Comparison of ENCODE assay signal across 24 cellular contexts in genomic region chr4:172153694-172154093, GRCh38.
DNase-seq lines count a peak whose midpoint lies in the region; ATAC-seq, FAIRE-seq and TF ChIP-seq lines count a peak whose summit lies in the region.
"Had no signal": no experiment of that assay in that cellular context is flagged by ENCODE, and none has a peak within 500 bp of the region (broad histone marks: within the 10 kb centered on the region; RNA-seq: fewer than 3 reads in every experiment).

No MANE protein-coding gene starts in this region.

- TF ChIP-seq EP300 in HepG2 (IDR thresholded peaks at IDR 0.05; ENCODE audit: low read depth in 2 of 2, low read length in 2 of 2): no peak
- no peak for TF ChIP-seq EP300 in HepG2 (CRISPR knock-in tag; IDR thresholded peaks at IDR 0.05; ENCODE audit: borderline replicate concordance)

- H4K20me1 ChIP-seq in HepG2 (ENCODE audit: insufficient read depth, low read length): no peaks in the 10 kb centered on the region

- H3K4me2 ChIP-seq in neuronal stem cell (ENCODE audit: insufficient read depth, low read length, poor library complexity, severe bottlenecking): no peak overlapping the region
- no peak overlapping the region for H3K4me2 ChIP-seq in HepG2 (ENCODE audit: low read depth, low read length)

- no peak for TF ChIP-seq POLR2A in HepG2 (IDR thresholded peaks at IDR 0.05; ENCODE audit: insufficient read depth in 1 of 2, low read depth in 2 of 2, low read length in 2 of 2)

- H3K4me1 ChIP-seq in neuronal stem cell (ENCODE audit: control insufficient read depth in 2 of 2, insufficient read depth in 1 of 2, low read depth in 1 of 2, low read length in 2 of 2) (peaks cover 0 to 4% of the 10 kb centered on the region in 2 donors), ascending aorta (no peaks in the 10 kb centered on the region), HepG2 (ENCODE audit: insufficient read depth, low read length) (no peaks in the 10 kb centered on the region)
- H3K4me1 ChIP-seq: Caco-2 had no signal

- TF ChIP-seq CTCF in ascending aorta (IDR thresholded peaks at IDR 0.05): no peak
- no peak for TF ChIP-seq CTCF in GM13977 (IDR thresholded peaks at IDR 0.05; ENCODE audit: extremely low read depth, insufficient read depth, missing control alignments)
- no peak for TF ChIP-seq CTCF in HepG2 (CRISPR knock-in tag; IDR thresholded peaks at IDR 0.05)

- no peak overlapping the region for H3K9ac ChIP-seq in neuronal stem cell (ENCODE audit: low read depth, low read length, poor library complexity)
- H3K9ac ChIP-seq in HepG2 (ENCODE audit: insufficient read depth, low read depth, low read length): no peak overlapping the region
- H3K9ac ChIP-seq: GM23248 had no signal

- H2BK12ac ChIP-seq in neuronal stem cell (ENCODE audit: low read length): no peak overlapping the region

- DNase-seq in NCI-H69 (lab: John Stamatoyannopoulos, UW): peak; percentile 2
- peak; percentile 22 for DNase-seq in RPMI8226
- peak; percentile 59 for DNase-seq in ecto neural progenitor cell (ENCODE audit: low spot score)
- peak; percentile 35 for DNase-seq in neuronal stem cell (ENCODE audit: low spot score)
- no peak for DNase-seq in ascending aorta (ENCODE audit: low spot score in 2 of 2)
- no peak for DNase-seq in GM13977 (ENCODE audit: low spot score)
- no peak for DNase-seq in HepG2 (ENCODE audit: low spot score)
- DNase-seq: C1 segment of cervical spinal cord; Caco-2; CD4-positive, alpha-beta memory T cell; DMS79 treated with DMSO at 0.1 percent for 48 hours; GF-D8; GM23248; NCI-H1048; NCI-H1417 treated with DMSO at 0.1 percent for 48 hours; NCI-H1694 treated with DMSO at 0.1 percent for 48 hours; NCI-H2171 treated with DMSO at 0.1 percent for 48 hours; NCI-H345; NCI-H510A treated with DMSO at 0.1 percent for 48 hours; SHP77 treated with DMSO at 0.1 percent for 48 hours had no signal

- H2BK120ac ChIP-seq in neuronal stem cell (ENCODE audit: low read depth, low read length): no peak overlapping the region

- H3K14ac ChIP-seq in neuronal stem cell (ENCODE audit: low read length): no peak overlapping the region

- H3K23ac ChIP-seq in neuronal stem cell (ENCODE audit: low read depth, low read length, poor library complexity): no peak overlapping the region

- H3K9me3 ChIP-seq in neuronal stem cell (replicated peaks in 1 of 2; ENCODE audit: control insufficient read depth in 2 of 2, insufficient read depth in 1 of 2, low read depth in 1 of 2, low read length in 2 of 2) (no peaks in the 10 kb centered on the region), ascending aorta (no peaks in the 10 kb centered on the region), HepG2 (ENCODE audit: low read length) (no peaks in the 10 kb centered on the region)
- H3K9me3 ChIP-seq: Caco-2 had no signal

- CTCF ChIA-PET in HepG2 (lab: Yijun Ruan, JAX; ENCODE audit: low intra/inter-chr PET ratio, low total read pairs): no interaction called here

- no peak overlapping the region for H3K27ac ChIP-seq in neuronal stem cell (replicated peaks; ENCODE audit: low read length)
- no peak overlapping the region for H3K27ac ChIP-seq in ascending aorta
- H3K27ac ChIP-seq in HepG2 (ENCODE audit: extremely low read length, insufficient read depth, low read length): no peak overlapping the region
- H3K27ac ChIP-seq: GM23248 had no signal

- POLR2A ChIA-PET in HepG2 (lab: Yijun Ruan, JAX): no interaction called here

- no peaks in the 10 kb centered on the region for H3K79me1 ChIP-seq in neuronal stem cell (ENCODE audit: low read depth, low read length)

- no peak for TF ChIP-seq RAD21 in HepG2 (CRISPR knock-in tag; IDR thresholded peaks at IDR 0.05)

- H4K8ac ChIP-seq in neuronal stem cell (ENCODE audit: low read depth, low read length): no peak overlapping the region

- H3K4ac ChIP-seq in neuronal stem cell (ENCODE audit: low read length): no peak overlapping the region

- no peaks in the 10 kb centered on the region for H3K79me2 ChIP-seq in HepG2 (ENCODE audit: insufficient read depth, low read length)

- no peak overlapping the region for H4K91ac ChIP-seq in neuronal stem cell (ENCODE audit: low read depth, low read length, poor library complexity)

- no peak overlapping the region for H2AK5ac ChIP-seq in neuronal stem cell (ENCODE audit: low read depth, low read length)

- no peaks in the 10 kb centered on the region for H3K27me3 ChIP-seq in neuronal stem cell (ENCODE audit: control insufficient read depth in 3 of 3, insufficient read depth in 3 of 3, low read depth in 1 of 3, low read length in 3 of 3)
- H3K27me3 ChIP-seq in ascending aorta: no peaks in the 10 kb centered on the region
- no peaks in the 10 kb centered on the region for H3K27me3 ChIP-seq in HepG2 (ENCODE audit: control insufficient read depth in 1 of 2, insufficient read depth in 2 of 2, low read length in 2 of 2)

- FAIRE-seq in HepG2 (lab: Jason Lieb, UNC): no peak
- FAIRE-seq: GM12891, GM18507 had no signal

- no CpG with 5 or more reads among the region's 4 CpGs for WGBS in neuronal stem cell (ENCODE audit: extremely low coverage in 2 of 2, insufficient read length in 2 of 2, insufficient replicate concordance in 1 of 2), 2 donors
- WGBS in HepG2 (ENCODE audit: low lambda C conversion rate): 4% methylated on average over 4 of the region's 4 CpGs

- no peak overlapping the region for H3K4me3 ChIP-seq in neuronal stem cell (ENCODE audit: low read length in 2 of 2)
- H3K4me3 ChIP-seq in ascending aorta: no peak overlapping the region
- H3K4me3 ChIP-seq in HepG2 (replicated peaks in 1 of 3; ENCODE audit: insufficient read depth in 1 of 3, low read depth in 2 of 3, low read length in 3 of 3): no peak overlapping the region
- H3K4me3 ChIP-seq: GM23248 had no signal

- no peak overlapping the region for H2AFZ ChIP-seq in neuronal stem cell (ENCODE audit: low read length)
- H2AFZ ChIP-seq in HepG2 (ENCODE audit: low read length): no peak overlapping the region
- H2AFZ ChIP-seq: GM23248 had no signal

- in situ Hi-C loops in GM13977 (cut with MboI; ENCODE audit: low pct_unique_long_range_greater_than_20kb, low sequenced_read_pairs, unreplicated experiment): no loop called here
- in situ Hi-C loops in HepG2 (cut with HindIII; ENCODE audit: extremely low pct_ligation_motif_present, low pct_unique_long_range_greater_than_20kb): no loop called here

- H2BK5ac ChIP-seq in neuronal stem cell (ENCODE audit: low read length): no peak overlapping the region

- H3K18ac ChIP-seq in neuronal stem cell (ENCODE audit: low read length): no peak overlapping the region

- intact Hi-C loops in ascending aorta (cut with DNase I) (no loop called here), HepG2 (cut with micrococcal nuclease; ENCODE audit: unreplicated experiment) (no loop called here)

- H2BK15ac ChIP-seq in neuronal stem cell (ENCODE audit: low read length): no peak overlapping the region

- no TSS peak for BruUV-seq in HepG2 (replicated peaks; lab: Mats Ljungman, UMichigan)

- ATAC-seq in HepG2: no peak
- ATAC-seq: HCT116, Panc1 had no signal

- H3K36me3 ChIP-seq in neuronal stem cell (replicated peaks in 1 of 2; ENCODE audit: control insufficient read depth in 2 of 2, insufficient read depth in 2 of 2, low read length in 2 of 2) (no peaks in the 10 kb centered on the region), ascending aorta (no peaks in the 10 kb centered on the region), HepG2 (replicated peaks in 1 of 2; ENCODE audit: control insufficient read depth in 1 of 2, insufficient read depth in 2 of 2, low read length in 2 of 2) (no peaks in the 10 kb centered on the region)

TF ChIP-seq in HepG2, 621 proteins besides CTCF, POLR2A, EP300 and RAD21 (continues in another document):
- TF ChIP-seq SNAPC4 (CRISPR knock-in tag; IDR thresholded peaks at IDR 0.05) (no peak), TCF12 (IDR thresholded peaks at IDR 0.05) (no peak), TCF12 (CRISPR knock-in tag; IDR thresholded peaks at IDR 0.05) (no peak), CC2D1A (CRISPR knock-in tag; IDR thresholded peaks at IDR 0.05) (no peak), ZNF619 (CRISPR knock-in tag; IDR thresholded peaks at IDR 0.05) (no peak), ZNF230 (CRISPR knock-in tag; IDR thresholded peaks at IDR 0.05) (no peak), ZNF460 (CRISPR knock-in tag; IDR thresholded peaks at IDR 0.05; ENCODE audit: borderline replicate concordance) (no peak), SMAD9 (CRISPR knock-in tag; IDR thresholded peaks at IDR 0.05) (no peak), RNF2 (conservative IDR thresholded peaks at IDR 0.05; ENCODE audit: low read depth) (no peak), MYC (CRISPR knock-in tag; IDR thresholded peaks at IDR 0.05; ENCODE audit: borderline replicate concordance) (no peak), PHF5A (CRISPR knock-in tag; IDR thresholded peaks at IDR 0.05; ENCODE audit: low read depth, unreplicated experiment) (no peak)

Comparison
In these comparisons a context has a peak if more than half of its experiments do, and no peak if none do; other contexts are left out.
1. DNase-seq: peak in NCI-H69 (single experiment), RPMI8226 (single experiment), ecto neural progenitor cell (single experiment) and neuronal stem cell (single experiment); none in ascending aorta (0 of 2), GM13977 (single experiment) and HepG2 (single experiment).